In genomic region chr13:113730145-113730750, GRCh38 we compare ENCODE assay signal across 13 cellular contexts. TPM values are rescaled to one million over a fixed set of nuclear protein-coding genes. Genes with fewer than 3 reads are reported as not detected.
DNase-seq lines count a peak whose midpoint lies in the region; ATAC-seq and TF ChIP-seq lines count a peak whose summit lies in the region.
"Had no signal": no experiment of that assay in that cellular context is flagged by ENCODE, and none has a peak within 500 bp of the region (broad histone marks: within the 10 kb centered on the region; RNA-seq: fewer than 3 reads in every experiment).

No MANE protein-coding gene starts in this region.

- H3K4me3 ChIP-seq in lower lobe of right lung (no peak overlapping the region), upper lobe of right lung (no peak overlapping the region)
- H3K4me3 ChIP-seq: BLaER1 had no signal

- CTCF ChIA-PET in WTC11 (lab: Charles Lee), result interaction anchor here (0.8 to 1.6 kb wide), 2 partner anchors 72 to 174 kb away, joined by 3 to 8 read pairs; no protein-coding TSS in a partner anchor

- H3K36me3 ChIP-seq in lower lobe of right lung, result no peaks in the 10 kb centered on the region
- no peaks in the 10 kb centered on the region for H3K36me3 ChIP-seq in upper lobe of right lung
- H3K36me3 ChIP-seq: BLaER1 had no signal

- intact Hi-C loops in Right ventricle myocardium inferior (cut with DNase I) (no loop called here), left cardiac atrium (cut with DNase I) (no loop called here), lower lobe of right lung (cut with DNase I) (no loop called here), upper lobe of right lung (cut with DNase I) (no loop called here)

- H3K4me1 ChIP-seq in lower lobe of right lung (no peaks in the 10 kb centered on the region), upper lobe of right lung (no peaks in the 10 kb centered on the region)

- H3K27me3 ChIP-seq in lower lobe of right lung (ENCODE audit: low read depth) (peaks cover 5% of the 10 kb centered on the region), upper lobe of right lung (no peaks in the 10 kb centered on the region)

- POLR2A ChIA-PET in WTC11 (lab: Charles Lee), result no interaction called here

- no peaks in the 10 kb centered on the region for H3K4me1 Mint-ChIP-seq in WTC11

- H3K36me3 Mint-ChIP-seq in WTC11, result peaks cover 2% of the 10 kb centered on the region; the same call in 1 of the 2 replicates
- H3K36me3 Mint-ChIP-seq: IgD-negative memory B cell had no signal

- DNase-seq in Right ventricle myocardium inferior (ENCODE audit: missing footprints) (peak; percentile 39), left cardiac atrium (no peak), WTC11 (ENCODE audit: low spot score) (no peak), lower lobe of right lung (peak; percentile 34), upper lobe of right lung (peak; percentile 58), germinal center (ENCODE audit: low spot score) (no peak), cerebellar cortex (ENCODE audit: low spot score) (no peak)
- DNase-seq: DMS53 had no signal

- H3K27me3 Mint-ChIP-seq in WTC11 (ENCODE audit: low read depth), result peaks cover 24% of the 10 kb centered on the region
- H3K27me3 Mint-ChIP-seq: IgD-negative memory B cell had no signal

- TF ChIP-seq CTCF in WTC11 (IDR thresholded peaks at IDR 0.05) (no peak), lower lobe of right lung (IDR thresholded peaks at IDR 0.05) (no peak), upper lobe of right lung (IDR thresholded peaks at IDR 0.05) (no peak)

- peak overlapping the region; percentile 8; the same call in 1 of the 2 replicates for H3K4me3 Mint-ChIP-seq in WTC11

- H3K9me3 ChIP-seq in lower lobe of right lung (no peaks in the 10 kb centered on the region), upper lobe of right lung (no peaks in the 10 kb centered on the region)

- no peak overlapping the region for H3K27ac Mint-ChIP-seq in WTC11

- peaks cover 11% of the 10 kb centered on the region for H3K9me3 Mint-ChIP-seq in WTC11
- H3K9me3 Mint-ChIP-seq: IgD-negative memory B cell had no signal

- ATAC-seq in Right ventricle myocardium inferior (no peak), left cardiac atrium (no peak), WTC11 (no peak; the same call in 1 of the 2 replicates), lower lobe of right lung (no peak), upper lobe of right lung (no peak), GM19397 (IDR thresholded peaks at IDR 0.05; ENCODE audit: unreplicated experiment) (no peak)
- ATAC-seq: HCT116 had no signal

- H3K27ac ChIP-seq in lower lobe of right lung, result no peak overlapping the region
- no peak overlapping the region for H3K27ac ChIP-seq in upper lobe of right lung
- H3K27ac ChIP-seq: 22Rv1, BLaER1 had no signal

TF ChIP-seq in WTC11, 78 proteins besides CTCF, POLR2A, EP300 and RAD21:
- no peak for TF ChIP-seq RELA (CRISPR knock-in tag; IDR thresholded peaks at IDR 0.05; ENCODE audit: borderline replicate concordance)
- no peak for TF ChIP-seq ETV6 (CRISPR knock-in tag; IDR thresholded peaks at IDR 0.05)
- no peak for TF ChIP-seq ZNF512 (CRISPR knock-in tag; IDR thresholded peaks at IDR 0.05; ENCODE audit: borderline replicate concordance)

RNA-seq across cellular contexts. Expression of gene TMEM255B, which starts 28.8 kb away (rescaled TPM):
- total RNA-seq in Right ventricle myocardium inferior (9.8 TPM), left cardiac atrium (10 to 100 TPM; 10.5 to 14.1 TPM), WTC11 (2021) (4.7 to 5.9 TPM (median 4.8 TPM) in 3 replicates), lower lobe of right lung (21.5 TPM), upper lobe of right lung (43.6 TPM)

Comparison
In these comparisons a context has a peak if more than half of its experiments do, and no peak if none do; other contexts are left out.
1. DNase-seq: peak in Right ventricle myocardium inferior (single experiment), lower lobe of right lung (single experiment) and upper lobe of right lung (single experiment); none in left cardiac atrium (single experiment), WTC11 (single experiment), germinal center (single experiment) and cerebellar cortex (single experiment).